ENCODE assay signal across 13 cellular contexts in genomic region chr22:21621891-21622623, GRCh38. TPM values are rescaled to one million over a fixed set of nuclear protein-coding genes. Genes with fewer than 3 reads are reported as not detected.
DNase-seq lines count a peak whose midpoint lies in the region; ATAC-seq, FAIRE-seq and TF ChIP-seq lines count a peak whose summit lies in the region.
"Had no signal": no experiment of that assay in that cellular context is flagged by ENCODE, and none has a peak within 500 bp of the region (broad histone marks: within the 10 kb centered on the region; RNA-seq: fewer than 3 reads in every experiment).

No MANE protein-coding gene starts in this region.

- TF ChIP-seq CTCF in A549 (IDR thresholded peaks at IDR 0.05) (no peak), HEK293 (tag by site-specific recombination; IDR thresholded peaks at IDR 0.05) (no peak), left lung (IDR thresholded peaks at IDR 0.05) (no peak)
- no peak for TF ChIP-seq CTCF in activated CD8-positive, alpha-beta T cell treated with anti-CD3 and anti-CD28 coated beads for 36 hours (IDR thresholded peaks at IDR 0.05)

- CTCF ChIA-PET in A549 (lab: Yijun Ruan, JAX), result interaction anchor here (0.7 to 2.8 kb wide), 5 partner anchors 7 to 24 kb away, joined by 3 to 11 read pairs (median 4); partner anchors contain the start of genes SDF2L1 and YDJC
- CTCF ChIA-PET in HEK293 (lab: Yijun Ruan, JAX), result interaction anchor here (0.8 to 1.2 kb wide), 4 partner anchors 13 to 25 kb away, joined by 3 to 6 read pairs (median 4); no protein-coding TSS in a partner anchor
- CTCF ChIA-PET in activated CD8-positive, alpha-beta T cell treated with anti-CD3 and anti-CD28 coated beads for 36 hours (lab: Charles Lee), result interaction anchor here (1.5 to 6.5 kb wide), 4 partner anchors 9 to 24 kb away, joined by 4 to 37 read pairs (median 18); partner anchors contain the start of gene SDF2L1

- POLR2A ChIA-PET in A549 (lab: Yijun Ruan, JAX) (no interaction called here), HEK293 (lab: Yijun Ruan, JAX) (no interaction called here)
- POLR2A ChIA-PET in activated CD8-positive, alpha-beta T cell treated with anti-CD3 and anti-CD28 coated beads for 36 hours (lab: Charles Lee), result interaction anchor here (0.7 to 2.2 kb wide), 2 partner anchors 20 to 29 kb away, joined by 5 to 11 read pairs; partner anchors contain the start of gene SDF2L1

- TF ChIP-seq POLR2A in A549 (IDR thresholded peaks at IDR 0.05; ENCODE audit: low read length), result no peak

- H3K27me3 ChIP-seq in left lung, result no peaks in the 10 kb centered on the region

- ATAC-seq in A549 (no peak), left lung (peak; percentile 47), HG02870 (IDR thresholded peaks at IDR 0.05; ENCODE audit: unreplicated experiment) (no peak), left lobe of liver (no peak)
- no peak for ATAC-seq in activated CD8-positive, alpha-beta T cell treated with anti-CD3 and anti-CD28 coated beads for 36 hours

- H3K4me1 ChIP-seq in A549, result peaks cover 11% of the 10 kb centered on the region; the same call in 1 of the 3 replicates
- H3K4me1 ChIP-seq in HEK293 (ENCODE audit: control insufficient read depth, insufficient read depth, low read length), result no peaks in the 10 kb centered on the region
- peaks cover 7 to 54% of the 10 kb centered on the region in 2 donors for H3K4me1 ChIP-seq in left lung

- WGBS in A549 (ENCODE audit: missing lambda C conversion rate), result 63% methylated on average over 7 of the region's 11 CpGs

- H3K4me3 Mint-ChIP-seq in activated CD8-positive, alpha-beta T cell treated with anti-CD3 and anti-CD28 coated beads for 36 hours, result no peak overlapping the region
- H3K4me3 Mint-ChIP-seq: T-helper 2 cell treated with Interferon-gamma antibody and Interleukin-4, amounts not matched to agents 5 μg/mL and 100 μg/mL, for 36 hours had no signal

- H3K27me3 Mint-ChIP-seq in activated CD8-positive, alpha-beta T cell treated with anti-CD3 and anti-CD28 coated beads for 36 hours, result no peaks in the 10 kb centered on the region

- peaks cover 15% of the 10 kb centered on the region for H3K36me3 Mint-ChIP-seq in activated CD8-positive, alpha-beta T cell treated with anti-CD3 and anti-CD28 coated beads for 36 hours (ENCODE audit: low read depth)

- H3K27ac Mint-ChIP-seq in activated CD8-positive, alpha-beta T cell treated with anti-CD3 and anti-CD28 coated beads for 36 hours, result peak overlapping the region; percentile 24
- H3K27ac Mint-ChIP-seq: T-helper 2 cell treated with Interferon-gamma antibody and Interleukin-4, amounts not matched to agents 5 μg/mL and 100 μg/mL, for 36 hours had no signal

- TF ChIP-seq EP300 in A549 (IDR thresholded peaks at IDR 0.05), result no peak

- H3K9me3 Mint-ChIP-seq in activated CD8-positive, alpha-beta T cell treated with anti-CD3 and anti-CD28 coated beads for 36 hours, result no peaks in the 10 kb centered on the region
- H3K9me3 Mint-ChIP-seq: T-helper 2 cell treated with Interferon-gamma antibody and Interleukin-4, amounts not matched to agents 5 μg/mL and 100 μg/mL, for 36 hours had no signal

- intact Hi-C loops in activated CD8-positive, alpha-beta T cell treated with anti-CD3 and anti-CD28 coated beads for 36 hours (cut with micrococcal nuclease), result no loop called here
- intact Hi-C loops in left lung (cut with DNase I), result no loop called here

- peak; percentile 82 for FAIRE-seq in A549 (lab: Jason Lieb, UNC)

- H3K36me3 ChIP-seq in HEK293 (ENCODE audit: control insufficient read depth in 2 of 2, insufficient read depth in 1 of 2, low read length in 2 of 2), result peaks cover 0 to 63% of the 10 kb centered on the region in 2 experiments; a peak in 2 of 3 replicates
- H3K36me3 ChIP-seq in left lung, result peaks cover 0 to 46% of the 10 kb centered on the region in 2 donors

- H3K9me3 ChIP-seq in A549, result no peaks in the 10 kb centered on the region
- H3K9me3 ChIP-seq in HEK293 (ENCODE audit: control insufficient read depth, insufficient read depth, low read depth, low read length), result no peaks in the 10 kb centered on the region
- H3K9me3 ChIP-seq in left lung, result no peaks in the 10 kb centered on the region

- DNase-seq in A549 (ENCODE audit: low read depth in 1 of 2, low spot score in 1 of 2), result no peak
- no peak for DNase-seq in activated CD8-positive, alpha-beta T cell treated with anti-CD3 and anti-CD28 coated beads for 36 hours
- peak in 1 of 2 donors; percentile 75 for DNase-seq in left lung
- no peak for DNase-seq in COLO668 (lab: John Stamatoyannopoulos, UW; ENCODE audit: unreplicated experiment)
- DNase-seq in GM03348 (ENCODE audit: low spot score), result no peak
- DNase-seq in left lobe of liver (ENCODE audit: low spot score), result no peak
- DNase-seq: activated gamma-delta T cell treated with Interleukin-2 at 50 U/mL for 16 hours, COR-L47, KG1, NCI-H510A treated with DMSO at 0.1 percent for 48 hours had no signal

- TF ChIP-seq RAD21 in A549 (conservative IDR thresholded peaks at IDR 0.05 in 1 of 2, IDR thresholded peaks at IDR 0.05 in 1 of 2), result no peak

- no peak overlapping the region for H3K4me2 ChIP-seq in A549

- H3K4me3 ChIP-seq in A549 (no peak overlapping the region), HEK293 (ENCODE audit: low read depth, low read length) (no peak overlapping the region), left lung (no peak overlapping the region)

- H3K27ac ChIP-seq in A549 (no peak overlapping the region), HEK293 (ENCODE audit: extremely low read depth, low read depth, low read length) (no peak overlapping the region), left lung (peak overlapping the region in 1 of 2 donors; percentile 61)

- peaks cover 17% of the 10 kb centered on the region for H3K4me1 Mint-ChIP-seq in activated CD8-positive, alpha-beta T cell treated with anti-CD3 and anti-CD28 coated beads for 36 hours (ENCODE audit: low read depth)

TF ChIP-seq in HEK293, 187 proteins besides CTCF, POLR2A, EP300 and RAD21 (continues in another document):
- no peak for TF ChIP-seq ZFP41 (tag by site-specific recombination; IDR thresholded peaks at IDR 0.05; ENCODE audit: borderline replicate concordance)
- no peak for TF ChIP-seq ZNF792 (tag by site-specific recombination; IDR thresholded peaks at IDR 0.05)
- no peak for TF ChIP-seq ZFHX2 (tag by site-specific recombination; conservative IDR thresholded peaks at IDR 0.05)
- TF ChIP-seq TRIM28 (IDR thresholded peaks at IDR 0.05; ENCODE audit: borderline replicate concordance, low read length), result no peak
- TF ChIP-seq PRDM1 (tag by site-specific recombination; IDR thresholded peaks at IDR 0.05), result peak; percentile 43; the same call in 1 of the 2 replicates
- TF ChIP-seq ZNF133 (tag by site-specific recombination; IDR thresholded peaks at IDR 0.05), result no peak
- no peak for TF ChIP-seq ZNF138 (tag by site-specific recombination; IDR thresholded peaks at IDR 0.05; ENCODE audit: borderline replicate concordance)
- TF ChIP-seq ZFP3 (tag by site-specific recombination; IDR thresholded peaks at IDR 0.05; ENCODE audit: low read depth), result no peak

RNA-seq across cellular contexts. Expression of gene YDJC, which starts 7.8 kb away (rescaled TPM):
- polyA plus RNA-seq in A549 (2011; rRNA removed) (24.8 and 27.0 TPM in 2 replicates), A549 (2017; fragmentation: RNase III; extraction: RNeasy Plus Mini Kit Qiagen cat#74134 plus additional on column Dnase treatment) (28.3 to 29.9 TPM (median 28.3 TPM) in 3 replicates)
- 60.0 and 90.3 TPM in 2 replicates for polyA plus RNA-seq in A549 (2012; cell fraction: cytosol; rRNA removed)
- 74.3 and 115 TPM in 2 replicates for polyA plus RNA-seq in A549 (2012; cell fraction: nucleus; rRNA removed)
- polyA minus RNA-seq in A549 (2011; rRNA and poly(A)+ RNA removed), result 10.5 and 13.7 TPM in 2 replicates
- 10 to 100 TPM; 60.1 to 64.9 TPM for total RNA-seq in activated CD8-positive, alpha-beta T cell treated with anti-CD3 and anti-CD28 coated beads for 36 hours
- total RNA-seq in left lung (10 to 100 TPM; 13.1 to 17.2 TPM), left lobe of liver (10.0 TPM)

RNA-seq across cellular contexts. Expression of gene CCDC116, which starts 10.5 kb away (rescaled TPM):
- polyA plus RNA-seq in A549 (2011; rRNA removed), result 0.05 TPM in 1 of 2 replicates, not detected in the other
- polyA plus RNA-seq in A549 (2012; cell fraction: cytosol; rRNA removed), result 0.04 and 0.10 TPM in 2 replicates
- 0.72 and 1.0 TPM in 2 replicates for polyA plus RNA-seq in A549 (2012; cell fraction: nucleus; rRNA removed)
- polyA plus RNA-seq in A549 (2017; fragmentation: RNase III; extraction: RNeasy Plus Mini Kit Qiagen cat#74134 plus additional on column Dnase treatment), result 0.04 to 0.06 TPM in 2 of 3 replicates, not detected in the other
- not detected in 2 replicates for polyA minus RNA-seq in A549 (2011; rRNA and poly(A)+ RNA removed)
- total RNA-seq in activated CD8-positive, alpha-beta T cell treated with anti-CD3 and anti-CD28 coated beads for 36 hours, result under 1 TPM in 1 of 2 experiments, not detected in 1; 0.45 TPM
- 1 to 10 TPM in 1 of 2 donors, under 1 TPM in 1; 0.26 to 1.1 TPM for total RNA-seq in left lung
- total RNA-seq in left lobe of liver, result 0.45 TPM

RNA-seq across cellular contexts. Expression of gene SDF2L1, which starts 20.0 kb away (rescaled TPM):
- polyA plus RNA-seq in A549 (2011; rRNA removed) (13.7 and 17.5 TPM in 2 replicates), A549 (2017; fragmentation: RNase III; extraction: RNeasy Plus Mini Kit Qiagen cat#74134 plus additional on column Dnase treatment) (38.8 to 41.9 TPM (median 41.0 TPM) in 3 replicates)
- 99.7 and 128 TPM in 2 replicates for polyA plus RNA-seq in A549 (2012; cell fraction: cytosol; rRNA removed)
- 61.8 and 78.3 TPM in 2 replicates for polyA plus RNA-seq in A549 (2012; cell fraction: nucleus; rRNA removed)
- 9.5 and 13.4 TPM in 2 replicates for polyA minus RNA-seq in A549 (2011; rRNA and poly(A)+ RNA removed)
- total RNA-seq in activated CD8-positive, alpha-beta T cell treated with anti-CD3 and anti-CD28 coated beads for 36 hours, result 10 to 100 TPM; 38.6 to 41.3 TPM
- total RNA-seq in left lung (10 to 100 TPM; 47.2 to 82.1 TPM), left lobe of liver (99.1 TPM)

RNA-seq across cellular contexts. Expression of gene PPIL2, which starts 43.8 kb away (rescaled TPM):
- 38.7 and 39.0 TPM in 2 replicates for polyA plus RNA-seq in A549 (2011; rRNA removed)
- 37.6 and 38.7 TPM in 2 replicates for polyA plus RNA-seq in A549 (2012; cell fraction: cytosol; rRNA removed)
- 118 and 125 TPM in 2 replicates for polyA plus RNA-seq in A549 (2012; cell fraction: nucleus; rRNA removed)
- polyA plus RNA-seq in A549 (2017; fragmentation: RNase III; extraction: RNeasy Plus Mini Kit Qiagen cat#74134 plus additional on column Dnase treatment), result 30.8 to 34.0 TPM (median 31.4 TPM) in 3 replicates
- polyA minus RNA-seq in A549 (2011; rRNA and poly(A)+ RNA removed), result 31.0 and 31.8 TPM in 2 replicates
- total RNA-seq in activated CD8-positive, alpha-beta T cell treated with anti-CD3 and anti-CD28 coated beads for 36 hours, result 10 to 100 TPM; 41.5 to 42.5 TPM
- total RNA-seq in left lung, result 10 to 100 TPM; 34.1 to 38.0 TPM
- total RNA-seq in left lobe of liver, result 18.1 TPM

RNA-seq across cellular contexts. Expression of gene UBE2L3, which starts 54.5 kb away (rescaled TPM):
- 45.3 and 54.9 TPM in 2 replicates for polyA plus RNA-seq in A549 (2011; rRNA removed)
- 33.7 and 34.3 TPM in 2 replicates for polyA plus RNA-seq in A549 (2012; cell fraction: cytosol; rRNA removed)
- polyA plus RNA-seq in A549 (2012; cell fraction: nucleus; rRNA removed), result 17.6 and 25.7 TPM in 2 replicates
- 53.1 to 56.6 TPM (median 55.6 TPM) in 3 replicates for polyA plus RNA-seq in A549 (2017; fragmentation: RNase III; extraction: RNeasy Plus Mini Kit Qiagen cat#74134 plus additional on column Dnase treatment)
- 28.2 and 32.9 TPM in 2 replicates for polyA minus RNA-seq in A549 (2011; rRNA and poly(A)+ RNA removed)
- 10 to 100 TPM; 50.3 to 54.9 TPM for total RNA-seq in activated CD8-positive, alpha-beta T cell treated with anti-CD3 and anti-CD28 coated beads for 36 hours
- 10 to 100 TPM; 51.9 to 52.8 TPM for total RNA-seq in left lung
- total RNA-seq in left lobe of liver, result 16.5 TPM
